Comparison of ENCODE assay signal across 21 cellular contexts in the genomic region with DNA sequence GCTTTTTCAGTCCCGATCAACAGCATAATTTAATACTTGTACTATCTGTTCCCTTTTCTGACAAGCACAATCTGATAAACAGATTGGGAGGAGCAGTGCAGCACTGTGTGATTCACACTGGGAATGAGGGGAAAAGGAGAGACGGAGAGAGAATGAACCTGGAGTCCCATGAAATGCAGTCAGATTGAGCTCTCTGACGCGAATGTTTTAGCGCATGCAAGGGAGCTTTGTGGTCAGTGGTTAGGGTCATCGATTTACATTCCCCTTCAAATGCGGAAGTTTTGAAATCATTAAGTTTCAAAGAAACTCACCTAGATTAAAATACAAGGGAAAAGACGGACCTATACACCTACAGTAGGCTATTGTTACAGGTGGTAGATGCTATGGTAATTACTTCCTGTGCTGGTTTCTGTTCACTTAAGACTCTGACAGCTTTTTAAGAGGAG.
DNase-seq lines count a peak whose midpoint lies in the region; ATAC-seq and TF ChIP-seq lines count a peak whose summit lies in the region.
"Had no signal": no experiment of that assay in that cellular context is flagged by ENCODE, and none has a peak within 500 bp of the region (broad histone marks: within the 10 kb centered on the region; RNA-seq: fewer than 3 reads in every experiment).

No MANE protein-coding gene starts in this region.

- intact Hi-C loops in posterior cingulate gyrus (cut with DNase I): no loop called here

- ATAC-seq in GM19324 (IDR thresholded peaks at IDR 0.05; ENCODE audit: low FRiP score, unreplicated experiment) (peak; percentile 46), HG03025 (IDR thresholded peaks at IDR 0.05; ENCODE audit: low FRiP score, unreplicated experiment) (peak; percentile 75)
- ATAC-seq: left colon, PC-3 had no signal

- no peak for TF ChIP-seq CTCF in GM12865 (IDR thresholded peaks at IDR 0.05; ENCODE audit: insufficient read depth, low read depth, low read length, missing control alignments)

- no peak overlapping the region for H3K4me3 ChIP-seq in GM12865 (ENCODE audit: low read depth, low read length)
- H3K4me3 ChIP-seq: cardiac muscle cell, thyroid gland had no signal

- DNase-seq in GM12865 (ENCODE audit: low read depth): peak; percentile 29
- peak; percentile 27 for DNase-seq in astrocyte of the hippocampus (ENCODE audit: low read depth, low spot score)
- DNase-seq in DMS79 (lab: John Stamatoyannopoulos, UW): no peak
- DNase-seq in effector CD4-positive, alpha-beta T cell: no peak
- no peak for DNase-seq in activated effector memory CD4-positive, alpha-beta T cell treated with anti-CD3 and anti-CD28 coated beads, Interleukin-2, amount 50 U/mL, for 16 hours
- DNase-seq in posterior cingulate gyrus: no peak
- DNase-seq: activated CD4-positive, alpha-beta T cell treated with anti-CD3 and anti-CD28 coated beads, Interleukin-2, amount 50 U/mL, for 1 hour; activated T-cell treated with anti-CD3 and anti-CD28 coated beads, Interleukin-2, amount 50 U/mL, for 24 hours; CD4-positive, CD25-positive, alpha-beta regulatory T cell; DND-41; H7; Kasumi-1; left colon; NCI-H1694; NCI-H446 treated with DMSO at 0.1 percent for 48 hours; PC-3; stimulated activated CD4-positive, alpha-beta T cell treated with anti-CD3 and anti-CD28 coated beads, Interleukin-4, amount 100 ng/mL, for 24 hours; thyroid gland had no signal

Comparison
In these comparisons a context has a peak if more than half of its experiments do, and no peak if none do; other contexts are left out.
1. DNase-seq: peak in GM12865 (single experiment) and astrocyte of the hippocampus (single experiment); none in DMS79 (single experiment), effector CD4-positive, alpha-beta T cell (single experiment), activated effector memory CD4-positive, alpha-beta T cell treated with anti-CD3 and anti-CD28 coated beads, Interleukin-2, amount 50 U/mL, for 16 hours (single experiment) and posterior cingulate gyrus (0 of 10).